Comparison of ENCODE assay signal across 5 cellular contexts in the genomic region with DNA sequence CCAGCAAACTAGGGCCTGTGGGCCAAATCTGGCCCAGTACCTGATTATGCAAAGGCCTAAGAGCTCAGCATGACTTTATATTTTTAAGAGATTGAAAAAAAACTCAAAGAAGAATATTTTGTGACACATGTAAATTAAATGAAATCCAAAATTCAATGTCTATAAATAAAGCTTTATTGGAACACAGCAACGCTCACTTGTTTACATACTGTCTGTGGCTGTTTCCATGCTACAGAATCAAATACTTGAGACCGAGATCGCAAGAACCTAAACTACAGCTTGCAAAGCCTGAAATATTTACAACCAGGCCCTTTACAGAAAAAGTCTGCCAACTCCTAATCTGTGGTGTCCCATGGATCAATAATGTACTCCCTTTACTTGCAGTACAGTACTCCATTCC. TPM values are rescaled to one million over a fixed set of nuclear protein-coding genes. Genes with fewer than 3 reads are reported as not detected.
DNase-seq lines count a peak whose midpoint lies in the region; ATAC-seq, FAIRE-seq and TF ChIP-seq lines count a peak whose summit lies in the region.
"Not testable (repeated sequence)": the region's sequence is repeated elsewhere in the genome, so short reads cannot be mapped to it uniquely, and the experiment has no call there.

No MANE protein-coding gene starts in this region.

- H3K27me3 ChIP-seq in HCT116 (ENCODE audit: insufficient read depth, low read length); K562 (ENCODE audit: control insufficient read depth in 2 of 2, insufficient read depth in 2 of 2, low read length in 2 of 2); mammary epithelial cell (ENCODE audit: insufficient read depth, low read length): not testable (repeated sequence)

- not testable (repeated sequence) for H3K4me3 ChIP-seq in HCT116 (replicated peaks in 1 of 2; ENCODE audit: low read depth in 1 of 2, low read length in 2 of 2); K562; mammary epithelial cell (replicated peaks in 1 of 3; ENCODE audit: insufficient read depth in 1 of 3, low read depth in 2 of 3, low read length in 3 of 3)

- not testable (repeated sequence) for H3K27ac ChIP-seq in HCT116 (ENCODE audit: low read depth, low read length); K562 (ENCODE audit: extremely low read depth, low read depth, low read length); mammary epithelial cell (ENCODE audit: insufficient read depth, low read depth, low read length)

- not testable (repeated sequence) for TF ChIP-seq POLR2A in HCT116 (IDR thresholded peaks at IDR 0.05; ENCODE audit: borderline replicate concordance, extremely low read depth, insufficient read depth, insufficient read length); K562 (conservative IDR thresholded peaks at IDR 0.05)

- not testable (repeated sequence) for BruUV-seq in HCT116 (replicated peaks; lab: Mats Ljungman, UMichigan); K562 (replicated peaks; lab: Mats Ljungman, UMichigan); mammary epithelial cell (replicated peaks; lab: Mats Ljungman, UMichigan)

- POLR2A ChIA-PET in HCT116 (lab: Charles Lee) = not testable (repeated sequence)
- POLR2A ChIA-PET in K562 (lab: Yijun Ruan, JAX) = interaction anchor here (1.6 kb wide), 1 partner anchor 9 kb away, joined by 3 read pairs; no protein-coding TSS in a partner anchor

- not testable (repeated sequence) for H3K9me2 ChIP-seq in HCT116 (ENCODE audit: insufficient read depth)

- peak overlapping the region; percentile 19 for H2AFZ ChIP-seq in HCT116 (ENCODE audit: low read depth, low read length, poor library complexity, severe bottlenecking)
- H2AFZ ChIP-seq in K562 (ENCODE audit: low read depth, low read length) = not testable (repeated sequence)
- H2AFZ ChIP-seq in mammary epithelial cell (ENCODE audit: low read depth, low read length) = peak overlapping the region; percentile 27

- not testable (repeated sequence) for TF ChIP-seq CTCF in HCT116 (IDR thresholded peaks at IDR 0.05 in 2 of 3, conservative IDR thresholded peaks at IDR 0.05 in 1 of 3; ENCODE audit: borderline replicate concordance in 1 of 3, insufficient read depth in 1 of 3, low read depth in 2 of 3, low read length in 2 of 3); K562 (IDR thresholded peaks at IDR 0.05 in 2 of 3, conservative IDR thresholded peaks at IDR 0.05 in 1 of 3; ENCODE audit: insufficient read depth in 2 of 3, low read depth in 1 of 3, low read length in 3 of 3); mammary epithelial cell (conservative IDR thresholded peaks at IDR 0.05 in 1 of 2, IDR thresholded peaks at IDR 0.05 in 1 of 2; ENCODE audit: extremely low read depth in 1 of 2, insufficient read depth in 1 of 2, low read depth in 1 of 2, low read length in 2 of 2); neural crest cell (conservative IDR thresholded peaks at IDR 0.05)

- not testable (repeated sequence) for H3K27ac Mint-ChIP-seq in neural crest cell (ENCODE audit: unreplicated experiment)

- H3K4me3 Mint-ChIP-seq in neural crest cell = peak overlapping the region; percentile 7

- FAIRE-seq in K562 (lab: Jason Lieb, UNC) = not testable (repeated sequence)

- peaks cover 0 to 11% of the 10 kb centered on the region in 2 experiments; a peak in 2 of 4 replicates for H3K4me1 ChIP-seq in HCT116 (ENCODE audit: control insufficient read depth in 1 of 2, insufficient read depth in 2 of 2, low read length in 2 of 2)
- not testable (repeated sequence) for H3K4me1 ChIP-seq in K562 (replicated peaks in 1 of 2; ENCODE audit: control insufficient read depth in 2 of 2, insufficient read depth in 2 of 2, low read length in 2 of 2); mammary epithelial cell (ENCODE audit: insufficient read depth, low read length)

- CTCF ChIA-PET in HCT116 (lab: Charles Lee); K562 (lab: Yijun Ruan, JAX; ENCODE audit: low intra/inter-chr PET ratio); mammary epithelial cell (lab: Charles Lee; ENCODE audit: low non-redundant PET): not testable (repeated sequence)

- H3K79me2 ChIP-seq in HCT116 (ENCODE audit: insufficient read depth, low read length); K562 (ENCODE audit: control insufficient read depth, insufficient read depth, low read length); mammary epithelial cell (ENCODE audit: insufficient read depth, low read length): not testable (repeated sequence)

- H3K9me3 Mint-ChIP-seq in neural crest cell = not testable (repeated sequence)

- intact Hi-C loops in HCT116 (cut with micrococcal nuclease) = loop anchor here (10.0 kb wide), 1 partner anchor 55 kb away; no protein-coding TSS in a partner anchor
- intact Hi-C loops in K562 (cut with micrococcal nuclease); mammary epithelial cell (cut with micrococcal nuclease): not testable (repeated sequence)

- not testable (repeated sequence) for H3K27me3 Mint-ChIP-seq in neural crest cell (ENCODE audit: low read depth)

- H3K36me3 ChIP-seq in HCT116 (ENCODE audit: control insufficient read depth in 1 of 2, insufficient read depth in 2 of 2, low read length in 2 of 2); K562 (ENCODE audit: control insufficient read depth, insufficient read depth, low read length); mammary epithelial cell (ENCODE audit: insufficient read depth, low read length): not testable (repeated sequence)

- H3K36me3 Mint-ChIP-seq in neural crest cell (ENCODE audit: low read depth) = not testable (repeated sequence)

- not testable (repeated sequence) for ATAC-seq in HCT116, K562
- ATAC-seq in left lobe of liver = peak; percentile 8

- in situ Hi-C loops in K562 (cut with MboI); mammary epithelial cell (cut with MboI; ENCODE audit: low sequenced_read_pairs in 2 of 2): not testable (repeated sequence)

- H3K9me3 ChIP-seq in HCT116 (ENCODE audit: control insufficient read depth in 1 of 2, insufficient read depth in 1 of 2, low read depth in 1 of 2, low read length in 2 of 2); K562 (replicated peaks; ENCODE audit: control insufficient read depth, insufficient read depth, low read depth, low read length); mammary epithelial cell (replicated peaks; ENCODE audit: insufficient read depth, low read length): not testable (repeated sequence)

- not testable (repeated sequence) for H3K4me2 ChIP-seq in HCT116 (ENCODE audit: low read length); K562 (ENCODE audit: insufficient read depth, low read length); mammary epithelial cell (ENCODE audit: insufficient read depth, low read depth, low read length)

- RAD21 ChIA-PET in HCT116 (lab: Charles Lee; ENCODE audit: low non-redundant PET in 1 of 2, low total read pairs in 2 of 2, uncharacterized antibody in 2 of 2, unreplicated experiment in 2 of 2) = not testable (repeated sequence)

- DNase-seq in HCT116 (ENCODE audit: low read depth, low spot score); K562 (ENCODE audit: extremely low read depth in 1 of 4, low spot score in 3 of 4); mammary epithelial cell; left lobe of liver (ENCODE audit: low spot score); neural crest cell (ENCODE audit: low read depth, low spot score): not testable (repeated sequence)

- not testable (repeated sequence) for H3K9me1 ChIP-seq in K562 (ENCODE audit: control insufficient read depth, insufficient read depth, low read length)

- dilution Hi-C loops in mammary epithelial cell (cut with HindIII; ENCODE audit: low sequenced_read_pairs) = not testable (repeated sequence)

- WGBS in K562 (ENCODE audit: insufficient coverage, low coverage, missing lambda C conversion rate) = 83% methylated on average over 3 of the region's 3 CpGs
- WGBS in mammary epithelial cell (ENCODE audit: low coverage, missing lambda C conversion rate) = 96% methylated on average over 3 of the region's 3 CpGs

- TF ChIP-seq RAD21 in HCT116 (IDR thresholded peaks at IDR 0.05; ENCODE audit: low read depth); K562 (CRISPR knock-in tag; conservative IDR thresholded peaks at IDR 0.05 in 1 of 2, IDR thresholded peaks at IDR 0.05 in 1 of 2): not testable (repeated sequence)

- not testable (repeated sequence) for TF ChIP-seq EP300 in K562 (IDR thresholded peaks at IDR 0.05; ENCODE audit: low read length)

- H3K9ac ChIP-seq in HCT116 (ENCODE audit: low read length); K562 (ENCODE audit: insufficient read depth in 1 of 2, low read depth in 2 of 2, low read length in 2 of 2); mammary epithelial cell (ENCODE audit: insufficient read depth, low read length): not testable (repeated sequence)

- H3K4me1 Mint-ChIP-seq in neural crest cell = not testable (repeated sequence)

- H4K20me1 ChIP-seq in HCT116 (ENCODE audit: insufficient read depth); K562 (replicated peaks; ENCODE audit: control insufficient read depth, insufficient read depth, low read length); mammary epithelial cell (ENCODE audit: insufficient read depth, low read length): not testable (repeated sequence)

RNA-seq across cellular contexts. Expression of gene PDXDC1, which starts 5.0 kb away (rescaled TPM):
- 94.3 TPM for total RNA-seq in HCT116 (2021; ENCODE audit: unreplicated experiment)
- polyA plus RNA-seq in HCT116 (2012) = 59.8 and 65.3 TPM in 2 replicates
- 142 and 188 TPM in 2 replicates for total RNA-seq in K562 (2011; cell fraction: chromatin; rRNA removed; ENCODE audit: low replicate concordance)
- total RNA-seq in K562 (2011; cell fraction: nucleolus; rRNA removed) = 55.9 and 62.6 TPM in 2 replicates
- total RNA-seq in K562 (2011; cell fraction: nucleoplasm; rRNA removed) = 96.4 and 120 TPM in 2 replicates
- total RNA-seq in K562 (2014; rRNA removed) = 48.2 and 51.0 TPM in 2 replicates
- 45.8 and 52.5 TPM in 2 replicates for total RNA-seq in K562 (2014; rRNA removed; fragmentation: Illumina TruSeq; extraction: Trizol)
- 41.5 and 45.2 TPM in 2 replicates for total RNA-seq in K562 (2015; rRNA removed; fragmentation: Illumina TruSeq; extraction: Trizol)
- 49.1 and 51.4 TPM in 2 replicates for total RNA-seq in K562 (2021)
- 95.4 and 99.6 TPM in 2 replicates for polyA plus RNA-seq in K562 (2011; rRNA removed)
- 34.4 and 79.5 TPM in 2 replicates for polyA plus RNA-seq in K562 (2011; cell fraction: cytosol; rRNA removed)
- polyA plus RNA-seq in K562 (2011; cell fraction: nucleus; rRNA removed) = 95.6 and 143 TPM in 2 replicates
- polyA plus RNA-seq in K562 (2012) = 41.1 and 51.5 TPM in 2 replicates
- 39.2 and 44.3 TPM in 2 replicates for polyA plus RNA-seq in K562 (2014; fragmentation: Illumina TruSeq; extraction: Trizol)
- polyA plus RNA-seq in K562 (2014; fragmentation: Nextera tagmentation; extraction: Ambion mirVana) = 1 to 10 TPM; 5.1 to 8.1 TPM
- 48.8 and 52.8 TPM in 2 replicates for polyA plus RNA-seq in K562 (2014; rRNA removed)
- 106 and 130 TPM in 2 replicates for polyA minus RNA-seq in K562 (2011; rRNA and poly(A)+ RNA removed)
- polyA minus RNA-seq in K562 (2011; cell fraction: cytosol; rRNA and poly(A)+ RNA removed) = 29.9 and 36.3 TPM in 2 replicates
- polyA minus RNA-seq in K562 (2011; cell fraction: nucleus; rRNA and poly(A)+ RNA removed) = 32.9 and 73.8 TPM in 2 replicates
- 10 to 100 TPM; 71.2 to 81.4 TPM for total RNA-seq in mammary epithelial cell
- polyA plus RNA-seq in mammary epithelial cell = 45.0 TPM
- 125 TPM for polyA minus RNA-seq in mammary epithelial cell
- 117 TPM for total RNA-seq in left lobe of liver
- total RNA-seq in neural crest cell = 65.6 and 72.8 TPM in 2 replicates

RNA-seq across cellular contexts. Expression of gene NPIPA1, which starts 32.6 kb away (rescaled TPM):
- total RNA-seq in HCT116 (2021; ENCODE audit: unreplicated experiment) (93.4 TPM), K562 (2014; rRNA removed) (18.8 and 22.6 TPM in 2 replicates), K562 (2014; rRNA removed; fragmentation: Illumina TruSeq; extraction: Trizol) (18.5 and 21.2 TPM in 2 replicates), K562 (2015; rRNA removed; fragmentation: Illumina TruSeq; extraction: Trizol) (22.3 and 27.2 TPM in 2 replicates), K562 (2021) (45.4 and 48.7 TPM in 2 replicates), mammary epithelial cell (100 to 1,000 TPM in 1 of 2 donors, 10 to 100 TPM in 1; 41.0 to 159 TPM), left lobe of liver (37.1 TPM), neural crest cell (171 and 176 TPM in 2 replicates)
- polyA plus RNA-seq in HCT116 (2012) = 96.0 and 109 TPM in 2 replicates
- 515 and 560 TPM in 2 replicates for total RNA-seq in K562 (2011; cell fraction: chromatin; rRNA removed; ENCODE audit: low replicate concordance)
- total RNA-seq in K562 (2011; cell fraction: nucleolus; rRNA removed) = 263 and 272 TPM in 2 replicates
- total RNA-seq in K562 (2011; cell fraction: nucleoplasm; rRNA removed) = 230 and 262 TPM in 2 replicates
- polyA plus RNA-seq in K562 (2011; rRNA removed) (35.9 and 49.4 TPM in 2 replicates), K562 (2014; fragmentation: Illumina TruSeq; extraction: Trizol) (27.2 and 36.1 TPM in 2 replicates), K562 (2014; fragmentation: Nextera tagmentation; extraction: Ambion mirVana) (1 to 10 TPM; 8.2 TPM), K562 (2014; rRNA removed) (38.9 and 44.7 TPM in 2 replicates), mammary epithelial cell (34.7 TPM)
- polyA plus RNA-seq in K562 (2011; cell fraction: cytosol; rRNA removed) = 24.0 and 29.8 TPM in 2 replicates
- polyA plus RNA-seq in K562 (2011; cell fraction: nucleus; rRNA removed) = 307 and 315 TPM in 2 replicates
- 51.9 and 71.6 TPM in 2 replicates for polyA plus RNA-seq in K562 (2012)
- polyA minus RNA-seq in K562 (2011; rRNA and poly(A)+ RNA removed) = 19.6 and 20.1 TPM in 2 replicates
- polyA minus RNA-seq in K562 (2011; cell fraction: cytosol; rRNA and poly(A)+ RNA removed) = 13.3 and 14.5 TPM in 2 replicates
- polyA minus RNA-seq in K562 (2011; cell fraction: nucleus; rRNA and poly(A)+ RNA removed) = 66.5 and 88.9 TPM in 2 replicates
- 5.2 TPM for polyA minus RNA-seq in mammary epithelial cell
